20 cellular contexts compared by ENCODE assay signal in genomic region chr4:169200361-169201030, GRCh38.
DNase-seq lines count a peak whose midpoint lies in the region; ATAC-seq, FAIRE-seq and TF ChIP-seq lines count a peak whose summit lies in the region.
"Had no signal": no experiment of that assay in that cellular context is flagged by ENCODE, and none has a peak within 500 bp of the region (broad histone marks: within the 10 kb centered on the region; RNA-seq: fewer than 3 reads in every experiment).

No MANE protein-coding gene starts in this region.

- no peaks in the 10 kb centered on the region for H3K27me3 ChIP-seq in astrocyte (ENCODE audit: insufficient read depth, low read length)
- H3K27me3 ChIP-seq in gastrocnemius medialis: no peaks in the 10 kb centered on the region

- H3K27ac ChIP-seq in astrocyte (ENCODE audit: low read depth, low read length) (peak overlapping the region; percentile 18), gastrocnemius medialis (peak overlapping the region in 3 of 4 donors; percentile 33 to 50 (median 37))

- peaks cover 19% of the 10 kb centered on the region for H3K4me1 Mint-ChIP-seq in astrocyte (ENCODE audit: low read depth, unreplicated experiment)
- H3K4me1 Mint-ChIP-seq in stimulated activated memory B cell treated with anti-CD40 and anti-IgM and Interleukin-4, amounts not matched to agents 10 μg/mL and 1 μg/mL and 100 μg/mL, for 72 hours: peaks cover 5% of the 10 kb centered on the region

- no peak overlapping the region for H3K27ac Mint-ChIP-seq in astrocyte (ENCODE audit: unreplicated experiment)
- H3K27ac Mint-ChIP-seq in stimulated activated memory B cell treated with anti-CD40 and anti-IgM and Interleukin-4, amounts not matched to agents 10 μg/mL and 1 μg/mL and 100 μg/mL, for 72 hours: no peak overlapping the region
- H3K27ac Mint-ChIP-seq: B cell; naive thymus-derived CD8-positive, alpha-beta T cell had no signal

- no peaks in the 10 kb centered on the region for H3K9me3 Mint-ChIP-seq in astrocyte (ENCODE audit: unreplicated experiment)
- H3K9me3 Mint-ChIP-seq in stimulated activated memory B cell treated with anti-CD40 and anti-IgM and Interleukin-4, amounts not matched to agents 10 μg/mL and 1 μg/mL and 100 μg/mL, for 72 hours: peaks cover 4% of the 10 kb centered on the region

- DNase-seq in astrocyte (ENCODE audit: low read depth) (no peak), kidney glomerular epithelial cell (lab: John Stamatoyannopoulos, UW) (peak; percentile 26), gastrocnemius medialis (no peak), cerebellar cortex (ENCODE audit: low spot score) (no peak)
- DNase-seq: activated CD4-positive, alpha-beta T cell treated with anti-CD3 and anti-CD28 coated beads for 48 hours; activated gamma-delta T cell; amygdala; GDM1; naive thymus-derived CD8-positive, alpha-beta T cell; NCI-H1417; NCI-H774; posterior cingulate gyrus; stimulated activated CD4-positive, alpha-beta T cell treated with anti-CD3 and anti-CD28 coated beads, Interleukin-4, amount 100 ng/mL, for 4 hours; T-helper 9 cell had no signal

- H3K4me1 ChIP-seq in astrocyte (ENCODE audit: insufficient read depth, low read length) (peaks cover 6% of the 10 kb centered on the region), gastrocnemius medialis (peaks cover 26 to 36% of the 10 kb centered on the region in 2 donors)

- no peak overlapping the region for H3K9ac ChIP-seq in astrocyte (ENCODE audit: low read length)

- TF ChIP-seq CTCF in astrocyte (IDR thresholded peaks at IDR 0.05; ENCODE audit: insufficient read depth, low read depth, low read length) (no peak), gastrocnemius medialis (IDR thresholded peaks at IDR 0.05 in 4 of 5, conservative IDR thresholded peaks at IDR 0.05 in 1 of 5) (no peak)

- H3K9me3 ChIP-seq in astrocyte (ENCODE audit: insufficient read depth, low read depth, low read length): no peaks in the 10 kb centered on the region
- H3K9me3 ChIP-seq in gastrocnemius medialis: no peaks in the 10 kb centered on the region

- no peak for FAIRE-seq in astrocyte (lab: Jason Lieb, UNC)

- peaks cover 3% of the 10 kb centered on the region for H3K36me3 Mint-ChIP-seq in astrocyte (ENCODE audit: low read depth, unreplicated experiment)
- H3K36me3 Mint-ChIP-seq in stimulated activated memory B cell treated with anti-CD40 and anti-IgM and Interleukin-4, amounts not matched to agents 10 μg/mL and 1 μg/mL and 100 μg/mL, for 72 hours: peaks cover 3% of the 10 kb centered on the region

- no peak overlapping the region for H3K4me3 ChIP-seq in astrocyte (ENCODE audit: insufficient read depth, low read depth, low read length)
- no peak overlapping the region for H3K4me3 ChIP-seq in gastrocnemius medialis
- H3K4me3 ChIP-seq: skin epidermis had no signal

- H3K27me3 Mint-ChIP-seq in astrocyte (ENCODE audit: low read depth, unreplicated experiment): no peaks in the 10 kb centered on the region
- no peaks in the 10 kb centered on the region for H3K27me3 Mint-ChIP-seq in stimulated activated memory B cell treated with anti-CD40 and anti-IgM and Interleukin-4, amounts not matched to agents 10 μg/mL and 1 μg/mL and 100 μg/mL, for 72 hours
- H3K27me3 Mint-ChIP-seq: B cell had no signal

- H4K20me1 ChIP-seq in astrocyte (ENCODE audit: insufficient read depth, low read length): peaks cover 41% of the 10 kb centered on the region

- intact Hi-C loops in gastrocnemius medialis (cut with DNase I; ENCODE audit: low total_unique reads): no loop called here

- H3K36me3 ChIP-seq in astrocyte (ENCODE audit: insufficient read depth, low read length): peaks cover 3% of the 10 kb centered on the region
- no peaks in the 10 kb centered on the region for H3K36me3 ChIP-seq in gastrocnemius medialis

- no peak overlapping the region for H3K4me2 ChIP-seq in astrocyte (ENCODE audit: low read length)

- ATAC-seq in GM18868 (IDR thresholded peaks at IDR 0.05; ENCODE audit: unreplicated experiment): peak; percentile 38
- ATAC-seq in gastrocnemius medialis: no peak
- no peak for ATAC-seq in HG02970 (IDR thresholded peaks at IDR 0.05; ENCODE audit: low FRiP score, unreplicated experiment)
- ATAC-seq in stimulated activated memory B cell treated with anti-CD40 and anti-IgM and Interleukin-4, amounts not matched to agents 10 μg/mL and 1 μg/mL and 100 μg/mL, for 72 hours: no peak
- no peak for ATAC-seq in GM18907 (IDR thresholded peaks at IDR 0.05; ENCODE audit: unreplicated experiment)
- ATAC-seq: naive thymus-derived CD8-positive, alpha-beta T cell had no signal

- TF ChIP-seq POLR2A in gastrocnemius medialis (IDR thresholded peaks at IDR 0.05): no peak

- no peak overlapping the region for H2AFZ ChIP-seq in astrocyte (ENCODE audit: low read depth, low read length)

- in situ Hi-C loops in gastrocnemius medialis (cut with MboI; ENCODE audit: low sequenced_read_pairs in 4 of 4): no loop called here

- peaks cover 89% of the 10 kb centered on the region for H3K79me2 ChIP-seq in astrocyte (ENCODE audit: insufficient read depth, low read length)

- H3K4me3 Mint-ChIP-seq in astrocyte (ENCODE audit: unreplicated experiment): no peak overlapping the region
- H3K4me3 Mint-ChIP-seq in stimulated activated memory B cell treated with anti-CD40 and anti-IgM and Interleukin-4, amounts not matched to agents 10 μg/mL and 1 μg/mL and 100 μg/mL, for 72 hours: no peak overlapping the region
- H3K4me3 Mint-ChIP-seq: B cell; naive thymus-derived CD8-positive, alpha-beta T cell had no signal
